In the genomic region with DNA sequence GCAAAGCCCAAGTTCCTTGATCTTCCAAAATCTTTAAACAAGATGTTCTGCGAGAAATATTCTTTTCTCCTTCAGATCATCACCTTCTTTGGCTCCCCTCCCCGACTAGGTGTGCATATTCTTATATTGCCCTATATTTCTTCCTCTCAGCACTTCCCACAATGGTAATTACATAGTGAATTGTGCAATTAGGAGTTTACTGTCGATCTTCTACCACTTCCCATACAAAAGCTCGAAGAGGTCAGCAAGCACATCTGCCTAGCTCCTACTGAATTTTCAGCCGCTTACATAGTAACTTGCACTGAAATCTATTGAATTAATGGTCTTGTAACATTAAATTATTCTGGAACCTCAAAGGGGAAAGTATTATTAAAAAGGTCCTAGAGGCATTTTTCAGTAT, we compare ENCODE assay signal across 1 cellular context.
TF ChIP-seq lines count a peak whose summit lies in the region.

No MANE protein-coding gene starts in this region.

TF ChIP-seq in SK-N-SH, 30 proteins besides CTCF, POLR2A, EP300 and RAD21 (continued from another document):
- no peak for TF ChIP-seq RCOR1 (IDR thresholded peaks at IDR 0.05; ENCODE audit: low read length)
- TF ChIP-seq, protein P1, sequence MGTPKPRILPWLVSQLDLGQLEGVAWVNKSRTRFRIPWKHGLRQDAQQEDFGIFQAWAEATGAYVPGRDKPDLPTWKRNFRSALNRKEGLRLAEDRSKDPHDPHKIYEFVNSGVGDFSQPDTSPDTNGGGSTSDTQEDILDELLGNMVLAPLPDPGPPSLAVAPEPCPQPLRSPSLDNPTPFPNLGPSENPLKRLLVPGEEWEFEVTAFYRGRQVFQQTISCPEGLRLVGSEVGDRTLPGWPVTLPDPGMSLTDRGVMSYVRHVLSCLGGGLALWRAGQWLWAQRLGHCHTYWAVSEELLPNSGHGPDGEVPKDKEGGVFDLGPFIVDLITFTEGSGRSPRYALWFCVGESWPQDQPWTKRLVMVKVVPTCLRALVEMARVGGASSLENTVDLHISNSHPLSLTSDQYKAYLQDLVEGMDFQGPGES (IDR thresholded peaks at IDR 0.05; ENCODE audit: low read depth, low read length), result no peak
- TF ChIP-seq, protein P2, sequence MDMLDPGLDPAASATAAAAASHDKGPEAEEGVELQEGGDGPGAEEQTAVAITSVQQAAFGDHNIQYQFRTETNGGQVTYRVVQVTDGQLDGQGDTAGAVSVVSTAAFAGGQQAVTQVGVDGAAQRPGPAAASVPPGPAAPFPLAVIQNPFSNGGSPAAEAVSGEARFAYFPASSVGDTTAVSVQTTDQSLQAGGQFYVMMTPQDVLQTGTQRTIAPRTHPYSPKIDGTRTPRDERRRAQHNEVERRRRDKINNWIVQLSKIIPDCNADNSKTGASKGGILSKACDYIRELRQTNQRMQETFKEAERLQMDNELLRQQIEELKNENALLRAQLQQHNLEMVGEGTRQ (IDR thresholded peaks at IDR 0.05; ENCODE audit: borderline replicate concordance, low read depth, low read length), result no peak
TF ChIP-seq in SK-N-SH: peak in this region for 0.
